7 cellular contexts compared by ENCODE assay signal in the genomic region with DNA sequence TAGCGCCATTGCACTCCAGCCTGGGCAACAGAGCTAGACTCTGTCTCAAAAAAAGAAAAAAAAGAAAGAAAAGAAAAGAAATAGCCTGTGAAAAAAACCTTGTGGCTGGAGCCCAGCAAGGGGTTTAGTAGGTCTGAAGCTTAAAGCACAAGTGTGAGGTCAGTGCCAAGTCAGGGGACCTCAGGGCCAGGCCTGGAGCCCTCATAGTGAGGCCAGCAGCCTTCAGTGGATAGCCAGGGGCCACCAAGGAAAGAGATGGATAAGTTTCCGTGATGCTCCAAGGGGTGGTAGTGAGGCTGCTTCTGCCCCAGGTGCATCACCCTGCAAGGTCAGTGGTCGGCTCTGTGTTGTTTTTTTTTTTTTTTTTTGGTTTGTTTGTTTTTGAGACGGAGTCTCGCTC. TPM values are rescaled to one million over a fixed set of nuclear protein-coding genes. Genes with fewer than 3 reads are reported as not detected.
"Had no signal": no experiment of that assay in that cellular context is flagged by ENCODE, and none has a peak within 500 bp of the region (broad histone marks: within the 10 kb centered on the region; RNA-seq: fewer than 3 reads in every experiment).

No MANE protein-coding gene starts in this region.

- H3K27ac ChIP-seq: HL-60 had no signal

- ATAC-seq: HepG2, K562 had no signal

- H3K4me3 ChIP-seq: K562 had no signal

- H3K27ac Mint-ChIP-seq: IgD-negative memory B cell had no signal

- DNase-seq: IMR-90, KBM-7 had no signal

- H3K36me3 Mint-ChIP-seq: IgD-negative memory B cell had no signal

- H3K4me3 Mint-ChIP-seq: IgD-negative memory B cell had no signal

- H3K4me1 Mint-ChIP-seq: IgD-negative memory B cell had no signal

RNA-seq across cellular contexts. Expression of gene TINCR, which starts 12.9 kb away (rescaled TPM):
- total RNA-seq: HT-29, IMR-90 had no signal
- polyA plus RNA-seq: IgD-negative memory B cell had no signal
